ENCODE assay signal across 8 cellular contexts in the genomic region with DNA sequence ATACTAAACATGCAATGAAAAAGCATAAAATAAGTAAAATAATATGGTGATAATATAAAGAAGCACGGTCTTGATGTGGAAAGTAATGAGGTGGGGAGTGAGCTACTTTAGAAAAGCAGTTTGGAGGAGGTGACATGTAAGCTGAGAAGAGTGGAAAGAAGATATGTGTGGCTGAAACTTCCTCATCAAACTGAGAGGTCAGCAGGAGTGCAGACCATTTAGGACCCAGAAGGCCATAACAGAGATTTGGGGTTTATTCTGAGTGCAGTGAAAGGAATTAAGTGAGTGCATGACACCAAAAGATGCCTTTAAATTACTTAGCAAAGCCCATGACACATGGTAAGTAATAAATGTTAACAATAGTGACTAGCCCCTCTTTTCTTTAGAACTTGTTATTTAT. TPM values are rescaled to one million over a fixed set of nuclear protein-coding genes. Genes with fewer than 3 reads are reported as not detected.
A peak's percentile ranks its signal among the peaks of the same experiment; 100 is the strongest.
DNase-seq lines count a peak whose midpoint lies in the region; ATAC-seq and TF ChIP-seq lines count a peak whose summit lies in the region.

No MANE protein-coding gene starts in this region.

- no peak for TF ChIP-seq POLR2A in lower leg skin (IDR thresholded peaks at IDR 0.05)

- TF ChIP-seq CTCF in lower leg skin (IDR thresholded peaks at IDR 0.05): no peak

- DNase-seq in activated CD4-positive, alpha-beta T cell treated with anti-CD3 and anti-CD28 coated beads, Interleukin-2, amount 10 ng/mL, durations not matched to agents 24 days and 14 days: peak; percentile 53
- DNase-seq in activated CD4-positive, alpha-beta T cell treated with anti-CD3 and anti-CD28 coated beads, Interleukin-2, amount 50 U/mL, for 4 hours: no peak
- DNase-seq in activated naive CD4-positive, alpha-beta T cell treated with anti-CD3 and anti-CD28 coated beads, Interleukin-2, amount 50 U/mL, for 72 hours (ENCODE audit: low spot score in 2 of 2): no peak
- DNase-seq in natural killer cell treated with Interleukin-12 subunit alpha and Interleukin-12 subunit beta and Interleukin-15 and Interleukin-18, amount 100 ng/mL, for 72 hours (ENCODE audit: low spot score): no peak
- DNase-seq in lower leg skin (ENCODE audit: low spot score in 2 of 2) (no peak), H7 (no peak)
- DNase-seq in stimulated activated CD4-positive, alpha-beta T cell treated with anti-CD3 and anti-CD28 coated beads, Interleukin-4, amount 100 ng/mL, for 1 hour: no peak

- H3K36me3 Mint-ChIP-seq in activated CD4-positive, alpha-beta T cell treated with anti-CD3 and anti-CD28 coated beads, Interleukin-2, amount 10 ng/mL, durations not matched to agents 24 days and 14 days (ENCODE audit: low read depth): no peaks in the 10 kb centered on the region
- no peaks in the 10 kb centered on the region for H3K36me3 Mint-ChIP-seq in activated naive CD4-positive, alpha-beta T cell treated with anti-CD3 and anti-CD28 coated beads, Interleukin-2, amount 50 U/mL, for 72 hours
- no peaks in the 10 kb centered on the region for H3K36me3 Mint-ChIP-seq in natural killer cell treated with Interleukin-12 subunit alpha and Interleukin-12 subunit beta and Interleukin-15 and Interleukin-18, amount 100 ng/mL, for 72 hours

- peak; percentile 35 for ATAC-seq in HG03095 (IDR thresholded peaks at IDR 0.05; ENCODE audit: unreplicated experiment)
- no peak for ATAC-seq in activated naive CD4-positive, alpha-beta T cell treated with anti-CD3 and anti-CD28 coated beads, Interleukin-2, amount 50 U/mL, for 72 hours
- no peak for ATAC-seq in natural killer cell treated with Interleukin-12 subunit alpha and Interleukin-12 subunit beta and Interleukin-15 and Interleukin-18, amount 100 ng/mL, for 72 hours

- intact Hi-C loops in activated CD4-positive, alpha-beta T cell treated with anti-CD3 and anti-CD28 coated beads, Interleukin-2, amount 10 ng/mL, durations not matched to agents 24 days and 14 days (cut with micrococcal nuclease): loop anchor here (5.0 kb wide), 1 partner anchor 1735 kb away; the partner anchor contains the start of gene RPL31
- intact Hi-C loops in lower leg skin (cut with DNase I; ENCODE audit: low total_unique reads): no loop called here

- no peaks in the 10 kb centered on the region for H3K27me3 ChIP-seq in H7 (ENCODE audit: control insufficient read depth, insufficient read depth, low read length)

- peak overlapping the region; percentile 88 for H3K4me3 Mint-ChIP-seq in activated CD4-positive, alpha-beta T cell treated with anti-CD3 and anti-CD28 coated beads, Interleukin-2, amount 10 ng/mL, durations not matched to agents 24 days and 14 days
- H3K4me3 Mint-ChIP-seq in natural killer cell treated with Interleukin-12 subunit alpha and Interleukin-12 subunit beta and Interleukin-15 and Interleukin-18, amount 100 ng/mL, for 72 hours: peak overlapping the region; percentile 92

- H3K4me3 ChIP-seq in lower leg skin (ENCODE audit: low read depth, poor library complexity, severe bottlenecking) (no peak overlapping the region), H7 (ENCODE audit: insufficient read depth, low read depth, low read length) (no peak overlapping the region)

- peaks cover 5% of the 10 kb centered on the region for H3K27me3 Mint-ChIP-seq in activated CD4-positive, alpha-beta T cell treated with anti-CD3 and anti-CD28 coated beads, Interleukin-2, amount 10 ng/mL, durations not matched to agents 24 days and 14 days
- H3K27me3 Mint-ChIP-seq in natural killer cell treated with Interleukin-12 subunit alpha and Interleukin-12 subunit beta and Interleukin-15 and Interleukin-18, amount 100 ng/mL, for 72 hours: peaks cover 3 to 4% of the 10 kb centered on the region in 2 donors

- H3K4me1 Mint-ChIP-seq in activated CD4-positive, alpha-beta T cell treated with anti-CD3 and anti-CD28 coated beads, Interleukin-2, amount 10 ng/mL, durations not matched to agents 24 days and 14 days: peaks cover 22% of the 10 kb centered on the region
- peaks cover 23 to 31% of the 10 kb centered on the region in 2 donors for H3K4me1 Mint-ChIP-seq in natural killer cell treated with Interleukin-12 subunit alpha and Interleukin-12 subunit beta and Interleukin-15 and Interleukin-18, amount 100 ng/mL, for 72 hours (ENCODE audit: low read depth in 2 of 2)

- no peak overlapping the region for H3K27ac Mint-ChIP-seq in activated CD4-positive, alpha-beta T cell treated with anti-CD3 and anti-CD28 coated beads, Interleukin-2, amount 10 ng/mL, durations not matched to agents 24 days and 14 days
- peak overlapping the region; percentile 41 to 89 for H3K27ac Mint-ChIP-seq in activated naive CD4-positive, alpha-beta T cell treated with anti-CD3 and anti-CD28 coated beads, Interleukin-2, amount 50 U/mL, for 72 hours
- H3K27ac Mint-ChIP-seq in natural killer cell treated with Interleukin-12 subunit alpha and Interleukin-12 subunit beta and Interleukin-15 and Interleukin-18, amount 100 ng/mL, for 72 hours: peak overlapping the region in 1 of 2 donors; percentile 85

- H3K36me3 ChIP-seq in H7 (replicated peaks; ENCODE audit: control insufficient read depth, insufficient read depth, low read length): no peaks in the 10 kb centered on the region

- WGBS in lower leg skin, 2 donors: 86% methylated on average over 1 of the region's 1 CpG

- no peaks in the 10 kb centered on the region for H3K9me3 Mint-ChIP-seq in activated CD4-positive, alpha-beta T cell treated with anti-CD3 and anti-CD28 coated beads, Interleukin-2, amount 10 ng/mL, durations not matched to agents 24 days and 14 days
- H3K9me3 Mint-ChIP-seq in activated naive CD4-positive, alpha-beta T cell treated with anti-CD3 and anti-CD28 coated beads, Interleukin-2, amount 50 U/mL, for 72 hours: peaks cover 0 to 4% of the 10 kb centered on the region in 2 donors
- H3K9me3 Mint-ChIP-seq in natural killer cell treated with Interleukin-12 subunit alpha and Interleukin-12 subunit beta and Interleukin-15 and Interleukin-18, amount 100 ng/mL, for 72 hours: no peaks in the 10 kb centered on the region

RNA-seq across cellular contexts. Expression of gene TMEM182, which starts 24.4 kb away (rescaled TPM):
- total RNA-seq in activated CD4-positive, alpha-beta T cell treated with anti-CD3 and anti-CD28 coated beads, Interleukin-2, amount 10 ng/mL, durations not matched to agents 24 days and 14 days: 3.9 and 4.0 TPM in 2 replicates
- 1 to 10 TPM; 5.8 to 7.4 TPM for total RNA-seq in activated naive CD4-positive, alpha-beta T cell treated with anti-CD3 and anti-CD28 coated beads, Interleukin-2, amount 50 U/mL, for 72 hours
- total RNA-seq in natural killer cell treated with Interleukin-12 subunit alpha and Interleukin-12 subunit beta and Interleukin-15 and Interleukin-18, amount 100 ng/mL, for 72 hours: 1 to 10 TPM; 3.6 to 4.8 TPM
- 1 to 10 TPM in 1 of 4 donors, under 1 TPM in 3; 0.53 to 1.5 (median 0.75) TPM for total RNA-seq in lower leg skin
- 1.8 and 3.0 TPM in 2 replicates for total RNA-seq in H7 (2014; rRNA removed; shearing (Covaris generic))
